In the genomic region with DNA sequence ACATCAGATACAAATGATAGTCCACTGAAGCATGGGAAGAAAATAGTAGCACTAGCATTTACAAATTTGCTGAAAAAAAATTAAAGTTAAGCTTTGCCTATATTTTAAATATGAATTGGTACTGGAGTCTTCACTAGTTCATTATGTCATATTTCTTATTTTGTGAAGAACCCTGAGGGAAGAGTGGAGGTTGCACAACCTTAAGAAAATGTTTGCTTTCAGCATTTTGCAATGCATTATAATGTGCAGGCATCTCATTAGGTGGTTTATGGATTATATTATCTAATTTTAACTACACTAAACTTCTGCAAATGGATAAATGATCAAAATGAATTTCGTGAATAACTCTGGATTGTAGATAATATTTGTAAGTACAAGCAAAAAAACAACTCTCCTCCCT, we compare ENCODE assay signal across 29 cellular contexts.
"Had no signal": no experiment of that assay in that cellular context is flagged by ENCODE, and none has a peak within 500 bp of the region (broad histone marks: within the 10 kb centered on the region; RNA-seq: fewer than 3 reads in every experiment).

No MANE protein-coding gene starts in this region.

- H3K4me3 Mint-ChIP-seq: naive thymus-derived CD4-positive, alpha-beta T cell; natural killer cell treated with Interleukin-12 subunit alpha and Interleukin-12 subunit beta and Interleukin-15 and Interleukin-18, amount 100 ng/mL, for 72 hours; nephron progenitor cell; neural crest cell; stimulated activated effector memory CD8-positive, alpha-beta T cell treated with anti-CD3 and anti-CD28 coated beads, Interleukin-12 subunit alpha, Interleukin-12 subunit beta, amount 100 ng/mL, for 72 hours; stimulated activated naive B cell treated with anti-CD40 and anti-IgM and Interleukin-4, amounts not matched to agents 10 μg/mL and 1 μg/mL and 100 μg/mL, for 72 hours; stimulated activated naive CD8-positive, alpha-beta T cell treated with anti-CD3 and anti-CD28 coated beads, Interleukin-15, Interleukin-2, amounts not matched to agents 100 ng/mL and 50 ng/mL, for 24 hours had no signal

- H3K4me3 ChIP-seq: ovary, psoas muscle, right lobe of liver, sigmoid colon, stomach, thoracic aorta, thyroid gland, tibial nerve, upper lobe of left lung, vagina had no signal

- H3K4me1 Mint-ChIP-seq: naive thymus-derived CD4-positive, alpha-beta T cell; nephron progenitor cell; neural crest cell; stimulated activated effector memory CD8-positive, alpha-beta T cell treated with anti-CD3 and anti-CD28 coated beads, Interleukin-12 subunit alpha, Interleukin-12 subunit beta, amount 100 ng/mL, for 72 hours; stimulated activated naive B cell treated with anti-CD40 and anti-IgM and Interleukin-4, amounts not matched to agents 10 μg/mL and 1 μg/mL and 100 μg/mL, for 72 hours had no signal

- H3K9me3 Mint-ChIP-seq: nephron progenitor cell; neural crest cell; stimulated activated naive B cell treated with anti-CD40 and anti-IgM and Interleukin-4, amounts not matched to agents 10 μg/mL and 1 μg/mL and 100 μg/mL, for 72 hours; stimulated activated naive CD8-positive, alpha-beta T cell treated with anti-CD3 and anti-CD28 coated beads, Interleukin-15, Interleukin-2, amounts not matched to agents 100 ng/mL and 50 ng/mL, for 24 hours had no signal

- H3K27ac ChIP-seq: neutrophil, ovary, parathyroid adenoma, psoas muscle, right lobe of liver, sigmoid colon, stomach, thoracic aorta, thyroid gland, tibial nerve, upper lobe of left lung, vagina had no signal

- H3K9me3 ChIP-seq: neutrophil, ovary, psoas muscle, right lobe of liver, sigmoid colon, stomach, thoracic aorta, thyroid gland, tibial nerve, upper lobe of left lung, vagina had no signal

- H3K4me1 ChIP-seq: parathyroid adenoma, psoas muscle, right lobe of liver, sigmoid colon, stomach, thyroid gland, tibial nerve, upper lobe of left lung, vagina had no signal

- H3K36me3 Mint-ChIP-seq: naive thymus-derived CD4-positive, alpha-beta T cell; natural killer cell treated with Interleukin-12 subunit alpha and Interleukin-12 subunit beta and Interleukin-15 and Interleukin-18, amount 100 ng/mL, for 72 hours; stimulated activated effector memory CD8-positive, alpha-beta T cell treated with anti-CD3 and anti-CD28 coated beads, Interleukin-12 subunit alpha, Interleukin-12 subunit beta, amount 100 ng/mL, for 72 hours; stimulated activated naive B cell treated with anti-CD40 and anti-IgM and Interleukin-4, amounts not matched to agents 10 μg/mL and 1 μg/mL and 100 μg/mL, for 72 hours had no signal

- H3K27me3 ChIP-seq: neutrophil, ovary, right lobe of liver, sigmoid colon, stomach, thyroid gland, tibial nerve, upper lobe of left lung, vagina had no signal

- H3K27ac Mint-ChIP-seq: naive thymus-derived CD4-positive, alpha-beta T cell; natural killer cell treated with Interleukin-12 subunit alpha and Interleukin-12 subunit beta and Interleukin-15 and Interleukin-18, amount 100 ng/mL, for 72 hours; nephron progenitor cell; progenitor cell of endocrine pancreas; stimulated activated effector memory CD8-positive, alpha-beta T cell treated with anti-CD3 and anti-CD28 coated beads, Interleukin-12 subunit alpha, Interleukin-12 subunit beta, amount 100 ng/mL, for 72 hours; stimulated activated naive B cell treated with anti-CD40 and anti-IgM and Interleukin-4, amounts not matched to agents 10 μg/mL and 1 μg/mL and 100 μg/mL, for 72 hours; stimulated activated naive CD8-positive, alpha-beta T cell treated with anti-CD3 and anti-CD28 coated beads, Interleukin-15, Interleukin-2, amounts not matched to agents 100 ng/mL and 50 ng/mL, for 24 hours had no signal

- DNase-seq: naive thymus-derived CD4-positive, alpha-beta T cell; nephron progenitor cell; nucleus accumbens; ovary; posterior cingulate gyrus; psoas muscle; right cardiac atrium; right lobe of liver; sigmoid colon; small intestine; stimulated activated CD4-positive, alpha-beta T cell treated with anti-CD3 and anti-CD28 coated beads, Interleukin-15, amount 100 ng/mL, for 24 hours; stimulated activated CD4-positive, alpha-beta T cell treated with anti-CD3 and anti-CD28 coated beads, Interleukin-2, amount 100 ng/mL, for 24 hours; stimulated activated CD4-positive, alpha-beta T cell treated with anti-CD3 and anti-CD28 coated beads, Interleukin-2, amount 100 ng/mL, for 48 hours; stimulated activated CD4-positive, alpha-beta T cell treated with anti-CD3 and anti-CD28 coated beads, Interleukin-4, amount 100 ng/mL, for 24 hours; stimulated activated naive B cell treated with anti-CD40 and anti-IgM and Interleukin-4, amounts not matched to agents 10 μg/mL and 1 μg/mL and 100 μg/mL, for 72 hours; stimulated activated naive CD4-positive, alpha-beta T cell treated with Interleukin-2 at 50 U/mL for 16 hours; stomach; thyroid gland; upper lobe of left lung had no signal

- H3K27me3 Mint-ChIP-seq: naive thymus-derived CD4-positive, alpha-beta T cell; natural killer cell treated with Interleukin-12 subunit alpha and Interleukin-12 subunit beta and Interleukin-15 and Interleukin-18, amount 100 ng/mL, for 72 hours; progenitor cell of endocrine pancreas; stimulated activated naive B cell treated with anti-CD40 and anti-IgM and Interleukin-4, amounts not matched to agents 10 μg/mL and 1 μg/mL and 100 μg/mL, for 72 hours; stimulated activated naive CD8-positive, alpha-beta T cell treated with anti-CD3 and anti-CD28 coated beads, Interleukin-15, Interleukin-2, amounts not matched to agents 100 ng/mL and 50 ng/mL, for 24 hours had no signal

- H3K36me3 ChIP-seq: neutrophil, ovary, right lobe of liver, sigmoid colon, stomach, thoracic aorta, thyroid gland, tibial nerve, upper lobe of left lung, vagina had no signal
